Comparison of ENCODE assay signal across 8 cellular contexts in the genomic region with DNA sequence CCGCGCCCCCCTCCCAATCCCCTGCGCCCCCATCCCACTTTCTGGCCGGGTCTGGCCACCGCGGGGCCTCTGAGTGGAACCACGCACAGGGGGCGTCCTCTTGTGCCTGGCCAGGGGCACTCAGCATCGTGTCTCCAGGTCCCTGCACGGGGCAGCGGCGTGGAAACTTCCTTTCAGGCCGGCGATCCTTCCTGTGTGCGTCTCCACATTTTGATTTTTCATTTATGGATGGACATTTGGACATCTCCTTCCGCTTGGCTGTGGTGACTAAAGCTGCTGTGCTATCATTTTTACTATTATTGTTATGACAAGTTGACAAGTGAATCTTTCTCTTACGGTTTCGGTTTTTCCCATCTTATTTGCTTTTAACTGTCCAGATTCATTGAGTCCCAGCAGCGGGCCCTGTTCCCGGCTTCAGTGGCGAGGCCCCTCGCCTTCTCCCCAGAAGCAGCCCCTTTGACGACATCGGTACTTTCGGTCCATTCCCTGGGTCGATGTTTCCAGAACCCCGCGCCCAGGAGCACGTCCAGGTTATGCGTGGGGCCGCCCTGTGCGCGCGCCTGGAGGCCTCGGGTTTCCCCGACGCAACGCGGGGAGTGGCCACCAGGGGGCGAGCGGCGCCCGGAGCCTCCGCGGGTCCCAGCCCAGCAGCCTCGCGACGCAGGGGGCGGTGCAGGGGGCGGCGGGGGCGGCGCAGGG. TPM values are rescaled to one million over a fixed set of nuclear protein-coding genes. Genes with fewer than 3 reads are reported as not detected.
DNase-seq lines count a peak whose midpoint lies in the region; ATAC-seq and TF ChIP-seq lines count a peak whose summit lies in the region.

No MANE protein-coding gene starts in this region.

- peak overlapping the region; percentile 96 for H3K4me3 Mint-ChIP-seq in activated CD8-positive, alpha-beta memory T cell treated with anti-CD3 and anti-CD28 coated beads, Interleukin-2, amount 10 ng/mL, durations not matched to agents 7 days and 5 days
- peak overlapping the region; percentile 90 to 93 for H3K4me3 Mint-ChIP-seq in effector memory CD8-positive, alpha-beta T cell

- no peaks in the 10 kb centered on the region for H3K36me3 Mint-ChIP-seq in activated CD8-positive, alpha-beta memory T cell treated with anti-CD3 and anti-CD28 coated beads, Interleukin-2, amount 10 ng/mL, durations not matched to agents 7 days and 5 days
- H3K36me3 Mint-ChIP-seq in effector memory CD8-positive, alpha-beta T cell (ENCODE audit: insufficient read depth), result peaks cover 4% of the 10 kb centered on the region

- H3K27me3 Mint-ChIP-seq in activated CD8-positive, alpha-beta memory T cell treated with anti-CD3 and anti-CD28 coated beads, Interleukin-2, amount 10 ng/mL, durations not matched to agents 7 days and 5 days, result peaks cover 2% of the 10 kb centered on the region
- H3K27me3 Mint-ChIP-seq in effector memory CD8-positive, alpha-beta T cell, result peaks cover 0 to 7% of the 10 kb centered on the region in 2 donors

- DNase-seq in NK-92 (lab: John Stamatoyannopoulos, UW; ENCODE audit: unreplicated experiment) (peak; percentile 39), mesenteric fat pad (ENCODE audit: low spot score) (peak; percentile 96)
- DNase-seq in activated CD8-positive, alpha-beta memory T cell treated with anti-CD3 and anti-CD28 coated beads, Interleukin-2, amount 10 ng/mL, durations not matched to agents 7 days and 5 days, result peak; percentile 90
- peak; percentile 91 to 93 (median 92) for DNase-seq in effector memory CD8-positive, alpha-beta T cell
- DNase-seq in stimulated activated CD8-positive, alpha-beta memory T cell treated with anti-CD3 and anti-CD28 coated beads, Interleukin-15, amount 100 ng/mL, for 24 hours (ENCODE audit: low read depth), result peak; percentile 91

- ATAC-seq in HG03108 (IDR thresholded peaks at IDR 0.05; ENCODE audit: unreplicated experiment), result peak; percentile 36
- peak; percentile 76 for ATAC-seq in activated CD8-positive, alpha-beta memory T cell treated with anti-CD3 and anti-CD28 coated beads, Interleukin-2, amount 10 ng/mL, durations not matched to agents 7 days and 5 days
- peak; percentile 85 for ATAC-seq in effector memory CD8-positive, alpha-beta T cell (replicated peaks)
- ATAC-seq in HG03378 (IDR thresholded peaks at IDR 0.05; ENCODE audit: unreplicated experiment), result no peak

- no peaks in the 10 kb centered on the region for H3K9me3 Mint-ChIP-seq in activated CD8-positive, alpha-beta memory T cell treated with anti-CD3 and anti-CD28 coated beads, Interleukin-2, amount 10 ng/mL, durations not matched to agents 7 days and 5 days (ENCODE audit: low read depth)
- no peaks in the 10 kb centered on the region for H3K9me3 Mint-ChIP-seq in effector memory CD8-positive, alpha-beta T cell

- CTCF ChIA-PET in activated CD8-positive, alpha-beta memory T cell treated with anti-CD3 and anti-CD28 coated beads, Interleukin-2, amount 10 ng/mL, durations not matched to agents 7 days and 5 days (lab: Charles Lee), result interaction anchor here (0.7 to 1.0 kb wide), 3 partner anchors 42 to 63 kb away, joined by 3 read pairs; no protein-coding TSS in a partner anchor

- H3K4me1 Mint-ChIP-seq in activated CD8-positive, alpha-beta memory T cell treated with anti-CD3 and anti-CD28 coated beads, Interleukin-2, amount 10 ng/mL, durations not matched to agents 7 days and 5 days, result peaks cover 38% of the 10 kb centered on the region
- peaks cover 24 to 25% of the 10 kb centered on the region in 2 donors for H3K4me1 Mint-ChIP-seq in effector memory CD8-positive, alpha-beta T cell (ENCODE audit: low read depth in 2 of 2)

- peak; percentile 67 for TF ChIP-seq CTCF in GM12872 (IDR thresholded peaks at IDR 0.05; ENCODE audit: insufficient read depth, low read depth, low read length)

- H3K27ac Mint-ChIP-seq in activated CD8-positive, alpha-beta memory T cell treated with anti-CD3 and anti-CD28 coated beads, Interleukin-2, amount 10 ng/mL, durations not matched to agents 7 days and 5 days, result peak overlapping the region; percentile 97
- peak overlapping the region; percentile 79 to 92 for H3K27ac Mint-ChIP-seq in effector memory CD8-positive, alpha-beta T cell

RNA-seq across cellular contexts. Expression of a gene that starts 12.4 kb away (rescaled TPM):
- 10 to 100 TPM; 53.2 to 60.2 TPM for total RNA-seq in activated CD8-positive, alpha-beta memory T cell treated with anti-CD3 and anti-CD28 coated beads, Interleukin-2, amount 10 ng/mL, durations not matched to agents 7 days and 5 days
- total RNA-seq in mesenteric fat pad, result 21.7 TPM

Comparison
In these comparisons a context has a peak if more than half of its experiments do, and no peak if none do; other contexts are left out.
1. DNase-seq: peak in every context shown above with its lines; median percentile 96 in mesenteric fat pad; 92 in effector memory CD8-positive, alpha-beta T cell; 91 in stimulated activated CD8-positive, alpha-beta memory T cell treated with anti-CD3 and anti-CD28 coated beads, Interleukin-15, amount 100 ng/mL, for 24 hours; 90 in activated CD8-positive, alpha-beta memory T cell treated with anti-CD3 and anti-CD28 coated beads, Interleukin-2, amount 10 ng/mL, durations not matched to agents 7 days and 5 days; 39 in NK-92.